Comparison of ENCODE assay signal across 2 cellular contexts in genomic region chr20:49426873-49427272, GRCh38.
TF ChIP-seq lines count a peak whose summit lies in the region.

No MANE protein-coding gene starts in this region.

TF ChIP-seq in IMR-90, 13 proteins besides CTCF, POLR2A, EP300 and RAD21:
- TF ChIP-seq MXI1 (IDR thresholded peaks at IDR 0.05; ENCODE audit: borderline replicate concordance, low read depth, low read length) (no peak), RFX5 (IDR thresholded peaks at IDR 0.05; ENCODE audit: low read depth, low read length) (no peak), NFE2L2 (IDR thresholded peaks at IDR 0.05; ENCODE audit: low read depth, low read length) (no peak), FOS (IDR thresholded peaks at IDR 0.05; ENCODE audit: low read depth, low read length) (no peak), MAFK (IDR thresholded peaks at IDR 0.05; ENCODE audit: low read depth, low read length) (no peak), CEBPB (IDR thresholded peaks at IDR 0.05; ENCODE audit: low read depth, low read length) (0 out of 2 replicates have a peak, but pooled peaks have one; percentile 10)

TF ChIP-seq in K562, 482 proteins besides CTCF, POLR2A, EP300 and RAD21 (continues in another document):
- TF ChIP-seq TAF7 (tag; IDR thresholded peaks at IDR 0.05) (no peak), CTBP1 (IDR thresholded peaks at IDR 0.05; ENCODE audit: borderline replicate concordance) (peak; percentile 32; the same call in 1 of the 2 replicates), FOXA3 (CRISPR knock-in tag; conservative IDR thresholded peaks at IDR 0.05 in 1 of 2, IDR thresholded peaks at IDR 0.05 in 1 of 2) (no peak), ATF7 (IDR thresholded peaks at IDR 0.05) (peak; percentile 25; the same call in 1 of the 2 replicates), ARID3B (CRISPR knock-in tag; IDR thresholded peaks at IDR 0.05; ENCODE audit: borderline replicate concordance) (no peak), KDM4B (IDR thresholded peaks at IDR 0.05; ENCODE audit: borderline replicate concordance in 2 of 2, low read depth in 1 of 2) (no peak), PTRF (tag; IDR thresholded peaks at IDR 0.05) (no peak), CBFB (CRISPR knock-in tag; IDR thresholded peaks at IDR 0.05) (no peak), CEBPB (tag; IDR thresholded peaks at IDR 0.05) (peak; percentile 54), NFYB (IDR thresholded peaks at IDR 0.05; ENCODE audit: extremely low read depth, insufficient read length) (no peak), ZNF584 (CRISPR knock-in tag; IDR thresholded peaks at IDR 0.05; ENCODE audit: low read depth) (peak; percentile 67; the same call in 1 of the 2 replicates), ATF3 (IDR thresholded peaks at IDR 0.05) (peak; percentile 72), ATF3 (CRISPR knock-in tag; conservative IDR thresholded peaks at IDR 0.05) (no peak), PRDM10 (IDR thresholded peaks at IDR 0.05; ENCODE audit: partially characterized antibody) (no peak), BACH1 (tag; IDR thresholded peaks at IDR 0.05) (peak; percentile 44; the same call in 1 of the 2 replicates), CEBPG (CRISPR knock-in tag; IDR thresholded peaks at IDR 0.05) (peak; percentile 88), CEBPG (tag; conservative IDR thresholded peaks at IDR 0.05 in 1 of 2, IDR thresholded peaks at IDR 0.05 in 1 of 2) (peak; percentile 81 to 94), THRA (IDR thresholded peaks at IDR 0.05) (no peak), ZBTB2 (IDR thresholded peaks at IDR 0.05) (no peak), USF2 (CRISPR knock-in tag; IDR thresholded peaks at IDR 0.05) (no peak), ZNF830 (CRISPR knock-in tag; IDR thresholded peaks at IDR 0.05) (no peak), ELF1 (tag; IDR thresholded peaks at IDR 0.05) (no peak), TRIM24 (IDR thresholded peaks at IDR 0.05) (peak; percentile 20 to 44; a peak in 1 of 4 replicates), C11orf30 (IDR thresholded peaks at IDR 0.05; ENCODE audit: low read depth) (no peak), SAP30 (IDR thresholded peaks at IDR 0.05; ENCODE audit: borderline replicate concordance, insufficient read depth, low read depth, low read length, poor library complexity, severe bottlenecking) (no peak), LARP7 (IDR thresholded peaks at IDR 0.05) (no peak), ATF4 (CRISPR knock-in tag; IDR thresholded peaks at IDR 0.05) (peak; percentile 66; the same call in 1 of the 2 replicates), GATAD2A (IDR thresholded peaks at IDR 0.05) (no peak), HDAC3 (IDR thresholded peaks at IDR 0.05; ENCODE audit: borderline replicate concordance, partially characterized antibody) (no peak), HES1 (IDR thresholded peaks at IDR 0.05; ENCODE audit: low read depth) (no peak), KHSRP (IDR thresholded peaks at IDR 0.05) (no peak), SIN3A (IDR thresholded peaks at IDR 0.05; ENCODE audit: borderline replicate concordance in 2 of 2, control insufficient read depth in 1 of 2, low read depth in 2 of 2, low read length in 2 of 2) (no peak), ZBTB34 (CRISPR knock-in tag; IDR thresholded peaks at IDR 0.05) (no peak), PURB (CRISPR knock-in tag; IDR thresholded peaks at IDR 0.05; ENCODE audit: low read depth) (no peak), SP1 (CRISPR knock-in tag; IDR thresholded peaks at IDR 0.05) (no peak), TSHZ1 (CRISPR knock-in tag; IDR thresholded peaks at IDR 0.05) (no peak), FOXO4 (CRISPR knock-in tag; IDR thresholded peaks at IDR 0.05) (no peak), JUND (IDR thresholded peaks at IDR 0.05; ENCODE audit: borderline replicate concordance, low read depth, low read length) (0 out of 2 replicates have a peak, but pooled peaks have one; percentile 25), JUND (tag; IDR thresholded peaks at IDR 0.05; ENCODE audit: borderline replicate concordance, low read depth, low read length) (no peak), ZKSCAN1 (IDR thresholded peaks at IDR 0.05; ENCODE audit: low read depth, low read length) (no peak)
